1 cellular context compared by ENCODE assay signal in genomic region chr5:69359699-69360098, GRCh38.
TF ChIP-seq lines count a peak whose summit lies in the region.

No MANE protein-coding gene starts in this region.

TF ChIP-seq in K562, 482 proteins besides CTCF, POLR2A, EP300 and RAD21:
- TF ChIP-seq RFX7 (CRISPR knock-in tag; IDR thresholded peaks at IDR 0.05) = no peak
- no peak for TF ChIP-seq SIN3A (IDR thresholded peaks at IDR 0.05; ENCODE audit: borderline replicate concordance in 2 of 2, control insufficient read depth in 1 of 2, low read depth in 2 of 2, low read length in 2 of 2)
- TF ChIP-seq ZNF785 (CRISPR knock-in tag; IDR thresholded peaks at IDR 0.05) = no peak
- TF ChIP-seq FOSL1 (tag; conservative IDR thresholded peaks at IDR 0.05) = no peak
- no peak for TF ChIP-seq ZBTB34 (CRISPR knock-in tag; IDR thresholded peaks at IDR 0.05)
- TF ChIP-seq DEAF1 (CRISPR knock-in tag; IDR thresholded peaks at IDR 0.05) = no peak
- no peak for TF ChIP-seq ZNF41 (CRISPR knock-in tag; conservative IDR thresholded peaks at IDR 0.05)
- no peak for TF ChIP-seq MYC (IDR thresholded peaks at IDR 0.05; ENCODE audit: low read depth, low read length)
- no peak for TF ChIP-seq MYC (CRISPR knock-in tag; IDR thresholded peaks at IDR 0.05; ENCODE audit: borderline replicate concordance, low read depth)
- no peak for TF ChIP-seq ZNF217 (CRISPR knock-in tag; IDR thresholded peaks at IDR 0.05)
- no peak for TF ChIP-seq ETV1 (tag; conservative IDR thresholded peaks at IDR 0.05; ENCODE audit: low read depth)
- TF ChIP-seq ZNF316 (IDR thresholded peaks at IDR 0.05) = no peak
- TF ChIP-seq TBL1XR1 (IDR thresholded peaks at IDR 0.05; ENCODE audit: low read length in 2 of 2) = no peak
- no peak for TF ChIP-seq ATF7 (IDR thresholded peaks at IDR 0.05)
- TF ChIP-seq ZNF778 (CRISPR knock-in tag; IDR thresholded peaks at IDR 0.05) = no peak
- no peak for TF ChIP-seq PHF20 (IDR thresholded peaks at IDR 0.05; ENCODE audit: partially characterized antibody)
- no peak for TF ChIP-seq MAX (CRISPR knock-in tag; IDR thresholded peaks at IDR 0.05)
- no peak for TF ChIP-seq KLF13 (tag; IDR thresholded peaks at IDR 0.05; ENCODE audit: borderline replicate concordance, low read depth)
TF ChIP-seq in K562: peak in this region for 0.
